Comparison of ENCODE assay signal across 8 cellular contexts in genomic region chrX:13506574-13506973, GRCh38.
DNase-seq lines count a peak whose midpoint lies in the region; ATAC-seq, FAIRE-seq and TF ChIP-seq lines count a peak whose summit lies in the region.

No MANE protein-coding gene starts in this region.

- CTCF ChIA-PET in HEK293T (lab: Yijun Ruan, JAX) = interaction anchor here (0.5 to 2.1 kb wide), 21 partner anchors 17 to 560 kb away, joined by 3 to 28 read pairs (median 3); partner anchors contain the start of genes GEMIN8 and TCEANC

- no peaks in the 10 kb centered on the region for H3K36me3 ChIP-seq in RWPE2 (ENCODE audit: low read depth)
- H3K36me3 ChIP-seq in heart left ventricle = no peaks in the 10 kb centered on the region
- H3K36me3 ChIP-seq in small intestine (ENCODE audit: control insufficient read depth in 2 of 2, insufficient read depth in 2 of 2, low read length in 2 of 2) = no peaks in the 10 kb centered on the region
- no peaks in the 10 kb centered on the region for H3K36me3 ChIP-seq in MG63

- FAIRE-seq in small intestine (lab: Jason Lieb, UNC) = peak; percentile 86

- intact Hi-C loops in heart left ventricle (cut with DNase I) = loop anchor here (2.0 to 10.0 kb wide), 8 partner anchors 140 to 526 kb away; no protein-coding TSS in a partner anchor

- TF ChIP-seq CTCF in RWPE2 (IDR thresholded peaks at IDR 0.05; ENCODE audit: poor library complexity, severe bottlenecking) (peak; percentile 74), heart left ventricle (IDR thresholded peaks at IDR 0.05) (peak; percentile 63 to 83 (median 74))

- TF ChIP-seq POLR2A in heart left ventricle (IDR thresholded peaks at IDR 0.05) = no peak

- DNase-seq in CD1c-positive myeloid dendritic cell (ENCODE audit: extremely low spot score) (peak; percentile 52), HEK293T (ENCODE audit: extremely low spot score) (peak; percentile 59), RWPE2 (ENCODE audit: low spot score) (no peak), heart left ventricle (peak in 4 of 5 donors; percentile 13 to 61 (median 28)), small intestine (no peak), MG63 (no peak), cerebellar nuclear complex (lab: John Stamatoyannopoulos, UW) (no peak)
- DNase-seq in activated naive CD4-positive, alpha-beta T cell treated with Interleukin-2 at 50 U/mL for 16 hours = peak; percentile 43

- no peak overlapping the region for H3K27ac ChIP-seq in RWPE2 (ENCODE audit: poor library complexity, severe bottlenecking)
- H3K27ac ChIP-seq in heart left ventricle = no peak overlapping the region
- H3K27ac ChIP-seq in small intestine (ENCODE audit: low read depth in 1 of 2, low read length in 1 of 2) = no peak overlapping the region

- H3K4me1 ChIP-seq in RWPE2 (ENCODE audit: insufficient read depth, poor library complexity, severe bottlenecking) (no peaks in the 10 kb centered on the region), heart left ventricle (no peaks in the 10 kb centered on the region), small intestine (ENCODE audit: control insufficient read depth in 2 of 2, insufficient read depth in 1 of 2, low read depth in 1 of 2, low read length in 1 of 2) (no peaks in the 10 kb centered on the region)

- no peak overlapping the region for H3K4me3 ChIP-seq in RWPE2 (ENCODE audit: severe bottlenecking)
- no peak overlapping the region for H3K4me3 ChIP-seq in heart left ventricle
- H3K4me3 ChIP-seq in small intestine (ENCODE audit: low read depth in 1 of 2, low read length in 2 of 2) = no peak overlapping the region
- H3K4me3 ChIP-seq in MG63 = no peak overlapping the region

- no peak for ATAC-seq in RWPE2 (ENCODE audit: low read depth)
- ATAC-seq in heart left ventricle = no peak

- H3K27me3 ChIP-seq in RWPE2 (ENCODE audit: insufficient read depth, poor library complexity, severe bottlenecking) (no peaks in the 10 kb centered on the region), heart left ventricle (peaks cover 0 to 34% (median 0%) of the 10 kb centered on the region in 9 donors), small intestine (ENCODE audit: control insufficient read depth in 2 of 2, insufficient read depth in 2 of 2, low read length in 2 of 2) (no peaks in the 10 kb centered on the region), MG63 (no peaks in the 10 kb centered on the region)

- POLR2A ChIA-PET in HEK293T (lab: Yijun Ruan, JAX) = interaction anchor here (1.7 kb wide), 1 partner anchor 523 kb away, joined by 6 read pairs; the partner anchor contains the start of gene GEMIN8

- WGBS in heart left ventricle, 4 donors = 7 to 11% (median 8%) methylated on average over 5 of the region's 5 CpGs
- WGBS in small intestine, 3 donors = 8 to 11% (median 11%) methylated on average over 5 of the region's 5 CpGs

- H3K9me3 ChIP-seq in RWPE2 (ENCODE audit: severe bottlenecking) (no peaks in the 10 kb centered on the region), heart left ventricle (no peaks in the 10 kb centered on the region), small intestine (ENCODE audit: control insufficient read depth, low read depth) (no peaks in the 10 kb centered on the region), MG63 (no peaks in the 10 kb centered on the region)

TF ChIP-seq in HEK293T, 16 proteins besides CTCF, POLR2A, EP300 and RAD21:
- peak; percentile 75 for TF ChIP-seq ZNF384 (IDR thresholded peaks at IDR 0.05)
- TF ChIP-seq FOXK2 (IDR thresholded peaks at IDR 0.05) = no peak

Comparison
In these comparisons a context has a peak if more than half of its experiments do, and no peak if none do; other contexts are left out.
1. DNase-seq: peak in CD1c-positive myeloid dendritic cell (single experiment), HEK293T (single experiment), activated naive CD4-positive, alpha-beta T cell treated with Interleukin-2 at 50 U/mL for 16 hours (single experiment) and heart left ventricle (4 of 5); none in RWPE2 (single experiment), small intestine (single experiment), MG63 (single experiment) and cerebellar nuclear complex (0 of 2).